Comparison of ENCODE assay signal across 2 cellular contexts in genomic region chr15:61564785-61565184, GRCh38.
TF ChIP-seq lines count a peak whose summit lies in the region.

No MANE protein-coding gene starts in this region.

TF ChIP-seq in HepG2, 621 proteins besides CTCF, POLR2A, EP300 and RAD21:
- TF ChIP-seq ZNF607 (CRISPR knock-in tag; IDR thresholded peaks at IDR 0.05; ENCODE audit: borderline replicate concordance) (no peak), MAX (IDR thresholded peaks at IDR 0.05) (no peak), BCLAF1 (IDR thresholded peaks at IDR 0.05) (no peak), AHDC1 (CRISPR knock-in tag; IDR thresholded peaks at IDR 0.05; ENCODE audit: borderline replicate concordance) (no peak), REL (CRISPR knock-in tag; conservative IDR thresholded peaks at IDR 0.05) (no peak), CEBPB (IDR thresholded peaks at IDR 0.05; ENCODE audit: borderline replicate concordance, low read depth, low read length) (peak; percentile 22; the same call in 1 of the 2 replicates)
TF ChIP-seq in HepG2: peak in this region for 1.

TF ChIP-seq in K562, 482 proteins besides CTCF, POLR2A, EP300 and RAD21:
- TF ChIP-seq AFF4 (CRISPR knock-in tag; IDR thresholded peaks at IDR 0.05) = no peak
- TF ChIP-seq MTA2 (IDR thresholded peaks at IDR 0.05; ENCODE audit: low read depth) = no peak
- TF ChIP-seq HDAC3 (IDR thresholded peaks at IDR 0.05; ENCODE audit: borderline replicate concordance, partially characterized antibody) = no peak
- TF ChIP-seq CEBPG (CRISPR knock-in tag; IDR thresholded peaks at IDR 0.05) = no peak
- peak in 1 of 2 experiments; percentile 59; a peak in 2 of 4 replicates for TF ChIP-seq CEBPG (tag; conservative IDR thresholded peaks at IDR 0.05 in 1 of 2, IDR thresholded peaks at IDR 0.05 in 1 of 2)
- TF ChIP-seq KDM4B (IDR thresholded peaks at IDR 0.05; ENCODE audit: borderline replicate concordance in 2 of 2, low read depth in 1 of 2) = no peak
- peak; percentile 45; the same call in 1 of the 2 replicates for TF ChIP-seq CEBPB (tag; IDR thresholded peaks at IDR 0.05)
- TF ChIP-seq ZNF398 (CRISPR knock-in tag; IDR thresholded peaks at IDR 0.05) = no peak
- no peak for TF ChIP-seq ZNF280A (IDR thresholded peaks at IDR 0.05; ENCODE audit: low read depth, partially characterized antibody)
- TF ChIP-seq TAF9B (IDR thresholded peaks at IDR 0.05; ENCODE audit: partially characterized antibody) = no peak
- TF ChIP-seq CBX2 (IDR thresholded peaks at IDR 0.05; ENCODE audit: insufficient read depth, low read length, poor library complexity, severe bottlenecking) = no peak
- TF ChIP-seq ZNF639 (CRISPR knock-in tag; conservative IDR thresholded peaks at IDR 0.05 in 1 of 2, IDR thresholded peaks at IDR 0.05 in 1 of 2) = no peak
- TF ChIP-seq ATF1 (CRISPR knock-in tag; IDR thresholded peaks at IDR 0.05) = no peak
- no peak for TF ChIP-seq ATF1 (tag; IDR thresholded peaks at IDR 0.05)
- no peak for TF ChIP-seq ZNF586 (CRISPR knock-in tag; conservative IDR thresholded peaks at IDR 0.05)
